Comparison of ENCODE assay signal across 20 cellular contexts in the genomic region with DNA sequence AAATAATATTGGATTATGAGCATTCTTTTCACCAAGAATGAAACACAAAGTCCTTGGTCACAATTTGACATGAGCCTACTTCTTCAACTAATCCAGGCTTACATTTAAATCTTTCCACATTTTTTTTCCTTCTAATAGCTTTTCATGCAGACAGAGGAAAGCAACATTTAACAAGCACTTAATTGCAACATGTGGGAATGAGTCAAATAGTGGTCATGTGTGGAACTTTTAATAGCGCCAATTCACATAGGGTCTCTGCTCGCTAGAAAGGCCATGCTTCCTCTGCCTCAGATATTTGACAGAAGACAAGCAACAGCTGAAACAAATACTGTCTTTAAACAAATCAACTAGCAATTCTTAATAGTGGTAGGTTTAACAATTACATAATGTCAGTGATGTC.
DNase-seq lines count a peak whose midpoint lies in the region; TF ChIP-seq lines count a peak whose summit lies in the region.
"Had no signal": no experiment of that assay in that cellular context is flagged by ENCODE, and none has a peak within 500 bp of the region (broad histone marks: within the 10 kb centered on the region; RNA-seq: fewer than 3 reads in every experiment).

No MANE protein-coding gene starts in this region.

- H3K9me3 ChIP-seq in GM23248 (ENCODE audit: low read depth): no peaks in the 10 kb centered on the region
- H3K9me3 ChIP-seq in CD8-positive, alpha-beta memory T cell (ENCODE audit: low read length): no peaks in the 10 kb centered on the region
- H3K9me3 ChIP-seq: Caco-2, SK-N-SH had no signal

- DNase-seq in GM23248 (peak; percentile 37), fibroblast of mammary gland (ENCODE audit: low read depth) (peak; percentile 5), myocyte (ENCODE audit: low read depth) (peak; percentile 65), EL (no peak), anterior cingulate cortex (lab: John Stamatoyannopoulos, UW) (no peak), globus pallidus (ENCODE audit: low spot score) (no peak)
- DNase-seq in CD8-positive, alpha-beta memory T cell: no peak
- DNase-seq: ACHN, Caco-2, GF-D8, H9, NCI-H1417 treated with DMSO at 0.1 percent for 48 hours, NCI-H187 treated with DMSO at 0.1 percent for 48 hours, NCI-H345, NCI-H524 treated with DMSO at 0.1 percent for 48 hours, RPMI8226, SHP77 treated with DMSO at 0.1 percent for 48 hours, SK-N-SH had no signal

- H3K27ac ChIP-seq in GM23248: no peak overlapping the region
- no peak overlapping the region for H3K27ac ChIP-seq in CD8-positive, alpha-beta memory T cell (ENCODE audit: low read depth, low read length)
- H3K27ac ChIP-seq: KMS-11 had no signal

- no peaks in the 10 kb centered on the region for H3K4me1 ChIP-seq in GM23248 (ENCODE audit: insufficient read depth)
- H3K4me1 ChIP-seq in CD8-positive, alpha-beta memory T cell (ENCODE audit: insufficient read depth, low read length): no peaks in the 10 kb centered on the region
- H3K4me1 ChIP-seq: Caco-2 had no signal

- H3K4me3 Mint-ChIP-seq in CD8-positive, alpha-beta memory T cell: no peak overlapping the region
- H3K4me3 Mint-ChIP-seq: B cell, H9 had no signal

- no peaks in the 10 kb centered on the region for H4K20me1 ChIP-seq in GM23248 (ENCODE audit: insufficient read depth)

- no peak for TF ChIP-seq CTCF in fibroblast of mammary gland (conservative IDR thresholded peaks at IDR 0.05; ENCODE audit: control insufficient read depth, insufficient read depth, low read depth, low read length)

- H3K27ac Mint-ChIP-seq in CD8-positive, alpha-beta memory T cell: no peak overlapping the region
- H3K27ac Mint-ChIP-seq: B cell, H9 had no signal

- H3K4me1 Mint-ChIP-seq in CD8-positive, alpha-beta memory T cell: no peaks in the 10 kb centered on the region
- H3K4me1 Mint-ChIP-seq: B cell had no signal

- H3K9me2 ChIP-seq in GM23248 (ENCODE audit: insufficient read depth): no peaks in the 10 kb centered on the region
- H3K9me2 ChIP-seq: SK-N-SH had no signal

- no peaks in the 10 kb centered on the region for H3F3A ChIP-seq in GM23248 (ENCODE audit: insufficient read depth)

- CTCF ChIA-PET in CD8-positive, alpha-beta memory T cell (lab: Charles Lee): no interaction called here

- H3K79me2 ChIP-seq in GM23248 (ENCODE audit: insufficient read depth): no peaks in the 10 kb centered on the region

- no peaks in the 10 kb centered on the region for H3K27me3 ChIP-seq in GM23248 (replicated peaks; ENCODE audit: insufficient read depth)
- H3K27me3 ChIP-seq in CD8-positive, alpha-beta memory T cell (ENCODE audit: insufficient read depth, low read length, poor library complexity, severe bottlenecking): no peaks in the 10 kb centered on the region

- 38 to 42% methylated on average over 2 of the region's 2 CpGs for WGBS in GM23248 (ENCODE audit: low coverage in 1 of 2, low lambda C conversion rate in 2 of 2, missing lambda C conversion rate in 2 of 2), 2 experiments

- no peaks in the 10 kb centered on the region for H3K36me3 ChIP-seq in GM23248 (ENCODE audit: low read depth)
- no peaks in the 10 kb centered on the region for H3K36me3 ChIP-seq in CD8-positive, alpha-beta memory T cell (ENCODE audit: insufficient read depth, low read length)

- no peak overlapping the region for H3K4me3 ChIP-seq in GM23248
- H3K4me3 ChIP-seq in fibroblast of mammary gland (ENCODE audit: control insufficient read depth, low read depth, low read length): no peak overlapping the region
- H3K4me3 ChIP-seq in CD8-positive, alpha-beta memory T cell (ENCODE audit: low read length): no peak overlapping the region

- no peak overlapping the region for H2AFZ ChIP-seq in GM23248

- H3K9me3 Mint-ChIP-seq in CD8-positive, alpha-beta memory T cell: peaks cover 0 to 2% (median 0%) of the 10 kb centered on the region in 5 donors
- H3K9me3 Mint-ChIP-seq: H9 had no signal

- H3K9ac ChIP-seq in GM23248: no peak overlapping the region
- H3K9ac ChIP-seq: KMS-11, SK-N-SH had no signal

- in situ Hi-C loops in GM23248 (cut with MboI): no loop called here

- POLR2A ChIA-PET in CD8-positive, alpha-beta memory T cell (lab: Charles Lee): no interaction called here

- peaks cover 6 to 14% of the 10 kb centered on the region in 2 donors for H3K27me3 Mint-ChIP-seq in CD8-positive, alpha-beta memory T cell
- H3K27me3 Mint-ChIP-seq: B cell had no signal

- H3K4me2 ChIP-seq in GM23248 (ENCODE audit: unreplicated experiment): no peak overlapping the region
- H3K4me2 ChIP-seq: KMS-11, SK-N-SH had no signal

- no peaks in the 10 kb centered on the region for H3K36me3 Mint-ChIP-seq in CD8-positive, alpha-beta memory T cell

Comparison
In these comparisons a context has a peak if more than half of its experiments do, and no peak if none do; other contexts are left out.
1. DNase-seq: peak in GM23248 (single experiment), fibroblast of mammary gland (single experiment) and myocyte (single experiment); none in EL (single experiment), anterior cingulate cortex (0 of 58), globus pallidus (single experiment) and CD8-positive, alpha-beta memory T cell (0 of 5).